Comparison of ENCODE assay signal across 1 cellular context in genomic region chr19:49361438-49362047, GRCh38.
TF ChIP-seq lines count a peak whose summit lies in the region.

No MANE protein-coding gene starts in this region.

TF ChIP-seq in SK-N-SH, 30 proteins besides CTCF, POLR2A, EP300 and RAD21 (continued from another document):
- no peak for TF ChIP-seq GABPA (IDR thresholded peaks at IDR 0.05; ENCODE audit: low read depth)
- TF ChIP-seq TEAD4 (IDR thresholded peaks at IDR 0.05; ENCODE audit: borderline replicate concordance, insufficient read depth) = no peak
- no peak for TF ChIP-seq EZH2phosphoT487 (IDR thresholded peaks at IDR 0.05; ENCODE audit: borderline replicate concordance, low read depth)
- TF ChIP-seq TAF1 (IDR thresholded peaks at IDR 0.05; ENCODE audit: borderline replicate concordance, low read depth, low read length) = peak; percentile 72; the same call in 1 of the 2 replicates
- TF ChIP-seq PBX3 (IDR thresholded peaks at IDR 0.05) = no peak
- no peak for TF ChIP-seq TCF12 (IDR thresholded peaks at IDR 0.05)
- TF ChIP-seq JUND (IDR thresholded peaks at IDR 0.05) = no peak
- no peak for TF ChIP-seq GATA2 (CRISPR knock-in tag; IDR thresholded peaks at IDR 0.05)
- TF ChIP-seq MEF2A (IDR thresholded peaks at IDR 0.05; ENCODE audit: borderline replicate concordance, low read depth) = no peak
- no peak for TF ChIP-seq FOXJ3 (CRISPR knock-in tag; IDR thresholded peaks at IDR 0.05)
- no peak for TF ChIP-seq RCOR1 (IDR thresholded peaks at IDR 0.05; ENCODE audit: low read length)
- no peak for TF ChIP-seq RXRA (IDR thresholded peaks at IDR 0.05; ENCODE audit: borderline replicate concordance, low read depth)
- TF ChIP-seq ELF1 (IDR thresholded peaks at IDR 0.05) = no peak
- TF ChIP-seq RFX5 (IDR thresholded peaks at IDR 0.05; ENCODE audit: low read length) = no peak
- no peak for TF ChIP-seq USF1 (IDR thresholded peaks at IDR 0.05; ENCODE audit: borderline replicate concordance, low read depth)
- no peak for TF ChIP-seq YY1 (IDR thresholded peaks at IDR 0.05; ENCODE audit: low read depth)
- TF ChIP-seq CHD2 (IDR thresholded peaks at IDR 0.05; ENCODE audit: low read length, partially characterized antibody) = peak; percentile 90
- TF ChIP-seq NRF1 (IDR thresholded peaks at IDR 0.05; ENCODE audit: low read depth, low read length) = no peak
- peak; percentile 68; the same call in 1 of the 2 replicates for TF ChIP-seq REST (IDR thresholded peaks at IDR 0.05; ENCODE audit: low read depth, low read length)
- no peak for TF ChIP-seq MXI1 (IDR thresholded peaks at IDR 0.05; ENCODE audit: low read depth, low read length)
- no peak for TF ChIP-seq FOXM1 (IDR thresholded peaks at IDR 0.05; ENCODE audit: low read depth)
- TF ChIP-seq FOSL2 (IDR thresholded peaks at IDR 0.05; ENCODE audit: borderline replicate concordance, low read depth) = no peak
- TF ChIP-seq USF2 (IDR thresholded peaks at IDR 0.05; ENCODE audit: borderline replicate concordance, low read depth, low read length) = no peak
- TF ChIP-seq SMC3 (IDR thresholded peaks at IDR 0.05; ENCODE audit: low read depth, low read length) = no peak
- TF ChIP-seq SIN3A (IDR thresholded peaks at IDR 0.05; ENCODE audit: borderline replicate concordance, low read depth, low read length) = 0 out of 2 replicates have a peak, but pooled peaks have one; percentile 45
- no peak for TF ChIP-seq IRF3 (IDR thresholded peaks at IDR 0.05; ENCODE audit: low read depth, low read length)
- peak; percentile 90 for TF ChIP-seq NFIC (IDR thresholded peaks at IDR 0.05; ENCODE audit: borderline replicate concordance)
- no peak; the same call in 1 of the 2 replicates for TF ChIP-seq POLR2AphosphoS5 (IDR thresholded peaks at IDR 0.05; ENCODE audit: low read depth, low read length)
